ENCODE assay signal across 1 cellular context in the genomic region with DNA sequence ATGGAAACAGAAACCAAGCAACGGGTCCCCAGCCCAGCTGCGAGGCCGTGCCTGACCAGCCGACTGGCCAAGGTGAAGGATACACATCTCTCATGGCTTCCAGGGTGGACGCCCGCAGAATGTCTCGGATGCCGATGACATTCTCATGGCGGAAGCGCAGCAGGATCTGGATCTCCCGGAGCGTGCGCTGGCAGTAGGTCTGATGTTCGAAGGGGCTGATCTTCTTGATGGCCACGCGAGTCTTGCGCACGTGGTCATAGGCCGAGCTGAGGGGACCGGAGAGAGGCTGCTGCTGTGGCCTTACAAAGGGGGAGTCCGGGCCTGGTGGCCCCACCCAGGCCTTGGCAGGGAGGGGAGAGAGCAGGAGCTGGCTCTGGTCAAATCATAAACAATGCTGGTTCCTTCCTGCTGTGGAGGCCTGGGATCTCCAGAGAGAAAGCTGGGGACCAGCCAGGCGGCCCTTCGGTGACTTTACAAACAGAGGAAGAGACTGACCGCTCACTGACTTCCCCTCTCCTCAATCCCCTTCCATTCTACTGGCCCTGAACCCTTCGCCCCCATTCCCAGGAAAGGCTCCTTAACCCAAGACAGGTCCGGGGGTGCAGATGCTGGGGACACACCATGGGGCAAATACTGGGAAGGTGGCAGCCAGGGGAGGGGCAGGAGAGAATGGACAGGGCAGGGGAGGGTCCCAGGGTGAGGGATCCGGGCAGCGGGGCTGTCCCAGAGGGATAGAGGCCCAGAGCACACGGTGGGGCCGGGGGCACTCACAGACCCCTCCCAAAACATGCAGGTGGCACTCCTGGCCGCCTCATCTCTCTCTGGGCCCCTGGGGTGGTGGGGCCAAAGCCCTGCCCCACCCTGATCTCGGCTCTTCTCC.
TF ChIP-seq lines count a peak whose summit lies in the region.

No MANE protein-coding gene starts in this region.

TF ChIP-seq in A549, 52 proteins besides CTCF, POLR2A, EP300 and RAD21 (continued from another document):
- TF ChIP-seq, protein P1, sequence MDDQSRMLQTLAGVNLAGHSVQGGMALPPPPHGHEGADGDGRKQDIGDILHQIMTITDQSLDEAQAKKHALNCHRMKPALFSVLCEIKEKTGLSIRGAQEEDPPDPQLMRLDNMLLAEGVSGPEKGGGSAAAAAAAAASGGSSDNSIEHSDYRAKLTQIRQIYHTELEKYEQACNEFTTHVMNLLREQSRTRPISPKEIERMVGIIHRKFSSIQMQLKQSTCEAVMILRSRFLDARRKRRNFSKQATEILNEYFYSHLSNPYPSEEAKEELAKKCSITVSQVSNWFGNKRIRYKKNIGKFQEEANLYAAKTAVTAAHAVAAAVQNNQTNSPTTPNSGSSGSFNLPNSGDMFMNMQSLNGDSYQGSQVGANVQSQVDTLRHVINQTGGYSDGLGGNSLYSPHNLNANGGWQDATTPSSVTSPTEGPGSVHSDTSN (IDR thresholded peaks at IDR 0.05) = no peak
- TF ChIP-seq EHMT2 (IDR thresholded peaks at IDR 0.05; ENCODE audit: low read depth) (no peak), SMC3 (IDR thresholded peaks at IDR 0.05) (no peak), TFCP2L1 (CRISPR knock-in tag; IDR thresholded peaks at IDR 0.05) (no peak), EHF (CRISPR knock-in tag; IDR thresholded peaks at IDR 0.05) (no peak), NPAS2 (CRISPR knock-in tag; IDR thresholded peaks at IDR 0.05; ENCODE audit: borderline replicate concordance) (no peak), PHF8 (IDR thresholded peaks at IDR 0.05; ENCODE audit: borderline replicate concordance, low read depth) (no peak), RARB (CRISPR knock-in tag; IDR thresholded peaks at IDR 0.05) (no peak), CEBPB (IDR thresholded peaks at IDR 0.05) (no peak), MYC (IDR thresholded peaks at IDR 0.05; ENCODE audit: borderline replicate concordance, low read length) (no peak), KDM5A (IDR thresholded peaks at IDR 0.05) (no peak), ZNF302 (CRISPR knock-in tag; IDR thresholded peaks at IDR 0.05) (no peak), JUNB (IDR thresholded peaks at IDR 0.05) (no peak), HOXB5 (CRISPR knock-in tag; IDR thresholded peaks at IDR 0.05) (no peak)
- TF ChIP-seq, protein P2, sequence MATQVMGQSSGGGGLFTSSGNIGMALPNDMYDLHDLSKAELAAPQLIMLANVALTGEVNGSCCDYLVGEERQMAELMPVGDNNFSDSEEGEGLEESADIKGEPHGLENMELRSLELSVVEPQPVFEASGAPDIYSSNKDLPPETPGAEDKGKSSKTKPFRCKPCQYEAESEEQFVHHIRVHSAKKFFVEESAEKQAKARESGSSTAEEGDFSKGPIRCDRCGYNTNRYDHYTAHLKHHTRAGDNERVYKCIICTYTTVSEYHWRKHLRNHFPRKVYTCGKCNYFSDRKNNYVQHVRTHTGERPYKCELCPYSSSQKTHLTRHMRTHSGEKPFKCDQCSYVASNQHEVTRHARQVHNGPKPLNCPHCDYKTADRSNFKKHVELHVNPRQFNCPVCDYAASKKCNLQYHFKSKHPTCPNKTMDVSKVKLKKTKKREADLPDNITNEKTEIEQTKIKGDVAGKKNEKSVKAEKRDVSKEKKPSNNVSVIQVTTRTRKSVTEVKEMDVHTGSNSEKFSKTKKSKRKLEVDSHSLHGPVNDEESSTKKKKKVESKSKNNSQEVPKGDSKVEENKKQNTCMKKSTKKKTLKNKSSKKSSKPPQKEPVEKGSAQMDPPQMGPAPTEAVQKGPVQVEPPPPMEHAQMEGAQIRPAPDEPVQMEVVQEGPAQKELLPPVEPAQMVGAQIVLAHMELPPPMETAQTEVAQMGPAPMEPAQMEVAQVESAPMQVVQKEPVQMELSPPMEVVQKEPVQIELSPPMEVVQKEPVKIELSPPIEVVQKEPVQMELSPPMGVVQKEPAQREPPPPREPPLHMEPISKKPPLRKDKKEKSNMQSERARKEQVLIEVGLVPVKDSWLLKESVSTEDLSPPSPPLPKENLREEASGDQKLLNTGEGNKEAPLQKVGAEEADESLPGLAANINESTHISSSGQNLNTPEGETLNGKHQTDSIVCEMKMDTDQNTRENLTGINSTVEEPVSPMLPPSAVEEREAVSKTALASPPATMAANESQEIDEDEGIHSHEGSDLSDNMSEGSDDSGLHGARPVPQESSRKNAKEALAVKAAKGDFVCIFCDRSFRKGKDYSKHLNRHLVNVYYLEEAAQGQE (IDR thresholded peaks at IDR 0.05) = no peak
- TF ChIP-seq, protein P3, sequence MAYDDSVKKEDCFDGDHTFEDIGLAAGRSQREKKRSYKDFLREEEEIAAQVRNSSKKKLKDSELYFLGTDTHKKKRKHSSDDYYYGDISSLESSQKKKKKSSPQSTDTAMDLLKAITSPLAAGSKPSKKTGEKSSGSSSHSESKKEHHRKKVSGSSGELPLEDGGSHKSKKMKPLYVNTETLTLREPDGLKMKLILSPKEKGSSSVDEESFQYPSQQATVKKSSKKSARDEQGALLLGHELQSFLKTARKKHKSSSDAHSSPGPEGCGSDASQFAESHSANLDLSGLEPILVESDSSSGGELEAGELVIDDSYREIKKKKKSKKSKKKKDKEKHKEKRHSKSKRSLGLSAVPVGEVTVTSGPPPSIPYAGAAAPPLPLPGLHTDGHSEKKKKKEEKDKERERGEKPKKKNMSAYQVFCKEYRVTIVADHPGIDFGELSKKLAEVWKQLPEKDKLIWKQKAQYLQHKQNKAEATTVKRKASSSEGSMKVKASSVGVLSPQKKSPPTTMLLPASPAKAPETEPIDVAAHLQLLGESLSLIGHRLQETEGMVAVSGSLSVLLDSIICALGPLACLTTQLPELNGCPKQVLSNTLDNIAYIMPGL (CRISPR knock-in tag; IDR thresholded peaks at IDR 0.05; ENCODE audit: borderline replicate concordance) = no peak
- TF ChIP-seq, protein P4, sequence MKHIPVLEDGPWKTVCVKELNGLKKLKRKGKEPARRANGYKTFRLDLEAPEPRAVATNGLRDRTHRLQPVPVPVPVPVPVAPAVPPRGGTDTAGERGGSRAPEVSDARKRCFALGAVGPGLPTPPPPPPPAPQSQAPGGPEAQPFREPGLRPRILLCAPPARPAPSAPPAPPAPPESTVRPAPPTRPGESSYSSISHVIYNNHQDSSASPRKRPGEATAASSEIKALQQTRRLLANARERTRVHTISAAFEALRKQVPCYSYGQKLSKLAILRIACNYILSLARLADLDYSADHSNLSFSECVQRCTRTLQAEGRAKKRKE (CRISPR knock-in tag; IDR thresholded peaks at IDR 0.05; ENCODE audit: low read depth) = no peak
TF ChIP-seq in A549: peak in this region for 0.
